In the genomic region with DNA sequence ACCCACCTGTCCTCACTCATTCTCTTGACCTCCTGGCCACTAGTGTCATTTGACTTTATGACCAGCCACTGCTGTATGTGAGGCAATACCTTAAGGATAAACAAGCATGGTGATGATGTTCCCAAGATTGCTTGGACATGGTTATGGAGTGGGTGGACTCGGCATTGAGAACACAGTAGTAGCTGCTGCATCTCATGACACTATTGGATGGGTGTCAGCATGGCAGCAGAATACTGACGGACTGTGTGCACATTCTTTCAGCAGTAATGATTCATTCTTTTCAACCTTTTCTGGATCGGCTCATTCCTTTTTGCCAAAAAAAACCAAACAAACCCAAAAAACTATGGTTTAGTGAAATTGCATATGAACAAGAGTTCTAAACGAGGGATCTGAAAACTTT, we compare ENCODE assay signal across 26 cellular contexts.
"Had no signal": no experiment of that assay in that cellular context is flagged by ENCODE, and none has a peak within 500 bp of the region (broad histone marks: within the 10 kb centered on the region; RNA-seq: fewer than 3 reads in every experiment).

No MANE protein-coding gene starts in this region.

- DNase-seq: activated CD4-positive, alpha-beta T cell treated with anti-CD3 and anti-CD28 coated beads, Interleukin-2, amount 50 U/mL, for 1 hour; activated CD4-positive, CD25-positive, alpha-beta regulatory T cell treated with anti-CD3 and anti-CD28 coated beads, Interleukin-2, amount 50 U/mL, for 72 hours; activated CD8-positive, alpha-beta T cell treated with anti-CD3 and anti-CD28 coated beads for 36 hours; activated naive CD8-positive, alpha-beta T cell treated with anti-CD3 and anti-CD28 coated beads, Interleukin-2, amount 50 U/mL, for 24 hours; activated T-cell treated with anti-CD3 and anti-CD28 coated beads, Interleukin-2, amount 50 U/mL, for 4 hours; body of pancreas; central memory CD4-positive, alpha-beta T cell; endodermal cell; islet precursor cell; left cardiac atrium; left ventricle myocardium superior; ovary; retina; small intestine; stimulated activated CD4-positive, alpha-beta T cell treated with anti-CD3 and anti-CD28 coated beads, Interleukin-1b, Interleukin-23, amount 100 ng/mL, for 48 hours; stimulated activated CD4-positive, alpha-beta T cell treated with anti-CD3 and anti-CD28 coated beads, Interleukin-4, amount 100 ng/mL, for 4 hours; stimulated activated CD8-positive, alpha-beta memory T cell treated with anti-CD3 and anti-CD28 coated beads, Interleukin-4, amount 100 ng/mL, for 48 hours; stimulated activated naive CD8-positive, alpha-beta T cell treated with anti-CD3 and anti-CD28 coated beads, Interleukin-15, amount 100 ng/mL, for 72 hours; substantia nigra; T-helper 17 cell; T1000; thyroid gland; upper lobe of right lung had no signal

- H3K36me3 ChIP-seq: ovary, prostate gland, thyroid gland, upper lobe of right lung had no signal

- H2AFZ ChIP-seq: hepatocyte had no signal

- H3K9me3 ChIP-seq: body of pancreas, gastroesophageal sphincter, ovary, prostate gland, thyroid gland, upper lobe of right lung had no signal

- H3K79me2 ChIP-seq: hepatocyte had no signal

- H3K27me3 ChIP-seq: body of pancreas, gastroesophageal sphincter, ovary, thyroid gland, upper lobe of right lung had no signal

- H3K27ac ChIP-seq: body of pancreas, gastroesophageal sphincter, hepatocyte, ovary, prostate gland, thyroid gland, upper lobe of right lung had no signal

- H3K4me2 ChIP-seq: hepatocyte had no signal

- H3K4me3 ChIP-seq: body of pancreas, gastroesophageal sphincter, hepatocyte, ovary, prostate gland, thyroid gland, upper lobe of right lung had no signal

- H3K4me1 ChIP-seq: body of pancreas, gastroesophageal sphincter, prostate gland, thyroid gland, upper lobe of right lung had no signal
